Comparison of ENCODE assay signal across 6 cellular contexts in the genomic region with DNA sequence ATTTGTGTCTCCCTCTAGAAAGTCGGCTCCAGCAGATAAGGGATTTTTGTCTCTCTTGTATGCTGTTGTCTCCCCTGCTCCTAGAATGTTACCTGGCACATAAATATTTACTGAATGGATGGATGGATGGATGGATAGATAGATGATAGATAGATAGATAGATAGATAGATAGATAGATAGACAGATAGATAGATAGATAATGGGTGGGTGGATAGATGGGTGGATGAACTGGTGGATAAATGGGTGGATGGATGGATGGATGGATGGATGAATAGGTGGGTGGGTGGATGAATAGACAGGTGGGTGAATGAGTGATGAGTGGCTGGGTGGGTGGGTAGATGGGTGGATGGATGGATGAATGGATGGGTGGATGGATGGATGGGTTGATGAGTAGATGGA.
"Had no signal": no experiment of that assay in that cellular context is flagged by ENCODE, and none has a peak within 500 bp of the region (broad histone marks: within the 10 kb centered on the region; RNA-seq: fewer than 3 reads in every experiment).

No MANE protein-coding gene starts in this region.

- H3K4me1 ChIP-seq: HAP-1 had no signal

- H2AFZ ChIP-seq: GM23248 had no signal

- H3K4me3 Mint-ChIP-seq: IgD-negative memory B cell had no signal

- H3K36me3 Mint-ChIP-seq: IgD-negative memory B cell had no signal

- H3K9ac ChIP-seq: GM23248 had no signal

- H3K9me3 ChIP-seq: HAP-1 had no signal

- H3K36me3 ChIP-seq: HAP-1 had no signal

- H3K27ac ChIP-seq: GM23248 had no signal

- DNase-seq: GM23248, GOT3, H7 had no signal

- H3K4me3 ChIP-seq: GM23248, HAP-1 had no signal

- ATAC-seq: HCT116 had no signal

- H3K27ac Mint-ChIP-seq: IgD-negative memory B cell had no signal

- H3K9me3 Mint-ChIP-seq: IgD-negative memory B cell had no signal
